Comparison of ENCODE assay signal across 15 cellular contexts in the genomic region with DNA sequence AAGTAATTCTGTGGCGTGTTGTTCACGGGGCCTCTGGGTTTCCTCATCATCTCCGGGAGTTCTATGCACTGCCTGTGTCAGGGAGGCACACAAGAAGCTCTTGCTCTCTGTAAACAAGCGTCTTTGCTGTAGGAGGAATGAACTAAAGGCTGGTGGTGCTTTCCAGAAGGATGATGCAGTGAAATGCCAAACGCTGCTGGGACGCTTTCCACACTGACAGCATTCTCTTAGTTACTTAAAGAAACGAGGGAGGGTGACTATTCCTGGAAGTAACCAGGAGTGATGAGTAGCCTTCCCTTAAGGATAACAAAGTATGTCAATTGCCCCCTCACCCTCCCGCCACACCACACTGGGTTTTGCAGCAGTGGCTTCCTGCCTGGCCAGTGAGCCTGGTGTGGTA. TPM values are rescaled to one million over a fixed set of nuclear protein-coding genes. Genes with fewer than 3 reads are reported as not detected.
DNase-seq lines count a peak whose midpoint lies in the region; ATAC-seq and TF ChIP-seq lines count a peak whose summit lies in the region.
"Had no signal": no experiment of that assay in that cellular context is flagged by ENCODE, and none has a peak within 500 bp of the region (broad histone marks: within the 10 kb centered on the region; RNA-seq: fewer than 3 reads in every experiment).

No MANE protein-coding gene starts in this region.

- peak overlapping the region in 1 of 4 experiments; percentile 6 for H3K4me3 ChIP-seq in fibroblast of lung (replicated peaks in 1 of 4; ENCODE audit: control extremely low read depth in 1 of 4, insufficient read depth in 1 of 4, low read depth in 3 of 4, low read length in 4 of 4)
- H3K4me3 ChIP-seq in neural progenitor cell, result peak overlapping the region; percentile 19
- H3K4me3 ChIP-seq: coronary artery, lower lobe of right lung had no signal

- DNase-seq in AG08396 (ENCODE audit: low spot score), result peak; percentile 40
- peak; percentile 9 for DNase-seq in M059J (ENCODE audit: low read depth)
- peak; percentile 52 to 63 for DNase-seq in fibroblast of lung (ENCODE audit: low read depth in 2 of 2)
- peak; percentile 39 for DNase-seq in neural progenitor cell (ENCODE audit: low spot score)
- no peak for DNase-seq in NCI-H2081 treated with DMSO at 0.1 percent for 48 hours (lab: John Stamatoyannopoulos, UW)
- DNase-seq in activated CD4-positive, alpha-beta T cell treated with anti-CD3 and anti-CD28 coated beads for 1 hour, result no peak
- DNase-seq in NCI-H2107 treated with DMSO at 0.1 percent for 48 hours (lab: John Stamatoyannopoulos, UW; ENCODE audit: unreplicated experiment), result no peak
- DNase-seq: ACHN; activated T-cell treated with anti-CD3 and anti-CD28 coated beads for 4 hours; lower lobe of right lung; NCI-H774; stimulated activated naive CD8-positive, alpha-beta T cell treated with anti-CD3 and anti-CD28 coated beads, Interleukin-15, Interleukin-2, amounts not matched to agents 100 U/mL and 50 U/mL, for 24 hours; T-helper 1 cell had no signal

- H3K9me3 Mint-ChIP-seq in neural progenitor cell, result no peaks in the 10 kb centered on the region

- H3K27ac Mint-ChIP-seq in neural progenitor cell, result no peak overlapping the region

- H3K79me2 ChIP-seq in fibroblast of lung (ENCODE audit: control insufficient read depth, insufficient read depth, low read length) (no peaks in the 10 kb centered on the region), neural progenitor cell (ENCODE audit: low read depth) (no peaks in the 10 kb centered on the region)

- H3K4me1 Mint-ChIP-seq in neural progenitor cell, result peaks cover 20% of the 10 kb centered on the region

- H3F3A ChIP-seq in neural progenitor cell (ENCODE audit: low read depth), result peaks cover 18% of the 10 kb centered on the region

- H4K20me1 ChIP-seq in fibroblast of lung (ENCODE audit: control insufficient read depth, extremely low read depth, insufficient read depth, low read length), result no peaks in the 10 kb centered on the region
- H4K20me1 ChIP-seq in neural progenitor cell (ENCODE audit: low read depth), result no peaks in the 10 kb centered on the region

- H3K36me3 Mint-ChIP-seq in neural progenitor cell, result no peaks in the 10 kb centered on the region

- H3K27me3 ChIP-seq in fibroblast of lung (ENCODE audit: control insufficient read depth, insufficient read depth, low read length) (no peaks in the 10 kb centered on the region), neural progenitor cell (no peaks in the 10 kb centered on the region)

- peaks cover 4% of the 10 kb centered on the region for H3K4me1 ChIP-seq in fibroblast of lung (ENCODE audit: control insufficient read depth, extremely low read depth, insufficient read depth, low read length)
- peaks cover 22% of the 10 kb centered on the region for H3K4me1 ChIP-seq in neural progenitor cell
- H3K4me1 ChIP-seq: lower lobe of right lung had no signal

- peak overlapping the region; percentile 39 for H3K4me3 Mint-ChIP-seq in neural progenitor cell

- H3K36me3 ChIP-seq in fibroblast of lung (ENCODE audit: control insufficient read depth, insufficient read depth, low read length) (no peaks in the 10 kb centered on the region), neural progenitor cell (no peaks in the 10 kb centered on the region)
- H3K36me3 ChIP-seq: lower lobe of right lung had no signal

- H3K27me3 Mint-ChIP-seq in neural progenitor cell (ENCODE audit: insufficient read depth, low read depth), result peaks cover 4% of the 10 kb centered on the region

- H3K27ac ChIP-seq in fibroblast of lung (ENCODE audit: insufficient read depth, low read length), result peak overlapping the region; percentile 44
- H3K27ac ChIP-seq in neural progenitor cell, result no peak overlapping the region
- H3K27ac ChIP-seq: coronary artery, lower lobe of right lung had no signal

- TF ChIP-seq CTCF in fibroblast of lung (conservative IDR thresholded peaks at IDR 0.05 in 1 of 2, IDR thresholded peaks at IDR 0.05 in 1 of 2; ENCODE audit: low read depth in 1 of 2, low read length in 2 of 2) (no peak), neural progenitor cell (IDR thresholded peaks at IDR 0.05) (no peak)

- ATAC-seq in HG03175 (IDR thresholded peaks at IDR 0.05; ENCODE audit: unreplicated experiment), result no peak
- ATAC-seq: lower lobe of right lung; stimulated activated naive CD8-positive, alpha-beta T cell treated with anti-CD3 and anti-CD28 coated beads, Interleukin-15, Interleukin-2, amounts not matched to agents 100 U/mL and 50 U/mL, for 24 hours had no signal

- H3K4me2 ChIP-seq in fibroblast of lung (ENCODE audit: extremely low read depth, insufficient read depth, low read length) (peak overlapping the region; percentile 59), neural progenitor cell (peak overlapping the region; percentile 56)

- H3K9ac ChIP-seq in fibroblast of lung (ENCODE audit: insufficient read depth, low read length), result no peak overlapping the region
- no peak overlapping the region for H3K9ac ChIP-seq in neural progenitor cell

- H3K9me3 ChIP-seq in fibroblast of lung (ENCODE audit: control insufficient read depth, insufficient read depth, low read depth, low read length) (no peaks in the 10 kb centered on the region), neural progenitor cell (ENCODE audit: low read depth) (no peaks in the 10 kb centered on the region)
- H3K9me3 ChIP-seq: lower lobe of right lung had no signal

- H2AFZ ChIP-seq in fibroblast of lung (ENCODE audit: low read length) (peak overlapping the region; percentile 57), neural progenitor cell (replicated peaks) (peak overlapping the region; percentile 22)

RNA-seq across cellular contexts. Expression of gene NUP50, which starts 38.5 kb away (rescaled TPM):
- total RNA-seq in M059J (2014; rRNA removed; shearing (Covaris generic)), result 51.7 and 63.5 TPM in 2 replicates
- 29.2 and 32.6 TPM in 2 replicates for total RNA-seq in fibroblast of lung
- polyA plus RNA-seq in fibroblast of lung, result 17.4 and 33.5 TPM in 2 replicates
- polyA plus RNA-seq in fibroblast of lung (2012), result 19.4 and 30.3 TPM in 2 replicates
- polyA minus RNA-seq in fibroblast of lung (ENCODE audit: low replicate concordance), result 13.2 and 24.7 TPM in 2 replicates
- total RNA-seq in neural progenitor cell (ENCODE audit: low replicate concordance), result 87.2 and 96.8 TPM in 2 replicates

Comparison
In these comparisons a context has a peak if more than half of its experiments do, and no peak if none do; other contexts are left out.
1. DNase-seq: peak in AG08396 (single experiment), M059J (single experiment), fibroblast of lung (2 of 2) and neural progenitor cell (single experiment); none in NCI-H2081 treated with DMSO at 0.1 percent for 48 hours (single experiment), activated CD4-positive, alpha-beta T cell treated with anti-CD3 and anti-CD28 coated beads for 1 hour (single experiment) and NCI-H2107 treated with DMSO at 0.1 percent for 48 hours (single experiment).